ENCODE assay signal across 9 cellular contexts in genomic region chr17:50264263-50265113, GRCh38. TPM values are rescaled to one million over a fixed set of nuclear protein-coding genes. Genes with fewer than 3 reads are reported as not detected.
DNase-seq lines count a peak whose midpoint lies in the region; ATAC-seq and TF ChIP-seq lines count a peak whose summit lies in the region.
"Had no signal": no experiment of that assay in that cellular context is flagged by ENCODE, and none has a peak within 500 bp of the region (broad histone marks: within the 10 kb centered on the region; RNA-seq: fewer than 3 reads in every experiment).

No MANE protein-coding gene starts in this region.

- intact Hi-C loops in posterior vena cava (cut with DNase I) = no loop called here

- H3K4me3 ChIP-seq in foreskin fibroblast (ENCODE audit: low read depth in 1 of 2, low read length in 2 of 2) = peak overlapping the region; percentile 12 to 31

- TF ChIP-seq CTCF in foreskin fibroblast (IDR thresholded peaks at IDR 0.05; ENCODE audit: low read depth, low read length) = no peak

- DNase-seq in ELF-1 (ENCODE audit: low read depth, low spot score) = peak; percentile 57
- peak; percentile 63 for DNase-seq in NCI-H2227 (lab: John Stamatoyannopoulos, UW; ENCODE audit: unreplicated experiment)
- DNase-seq in foreskin fibroblast = peak; percentile 66 to 84
- peak; percentile 83 for DNase-seq in posterior vena cava (ENCODE audit: low spot score)
- DNase-seq in amygdala (lab: John Stamatoyannopoulos, UW) = no peak
- no peak for DNase-seq in DMS114 treated with DMSO at 0.1 percent for 48 hours (lab: John Stamatoyannopoulos, UW; ENCODE audit: unreplicated experiment)

- ATAC-seq in HG03460 (IDR thresholded peaks at IDR 0.05; ENCODE audit: unreplicated experiment) (no peak), HG03469 (IDR thresholded peaks at IDR 0.05; ENCODE audit: unreplicated experiment) (no peak)

RNA-seq across cellular contexts. Expression of gene TMEM92, which starts 9.8 kb away (rescaled TPM):
- under 1 TPM; 0.33 to 0.60 TPM for total RNA-seq in posterior vena cava
- total RNA-seq: pulmonary artery endothelial cell had no signal

Comparison
In these comparisons a context has a peak if more than half of its experiments do, and no peak if none do; other contexts are left out.
1. DNase-seq: peak in ELF-1 (single experiment), NCI-H2227 (single experiment), foreskin fibroblast (2 of 2) and posterior vena cava (single experiment); none in amygdala (0 of 56) and DMS114 treated with DMSO at 0.1 percent for 48 hours (single experiment).